Comparison of ENCODE assay signal across 14 cellular contexts in genomic region chr2:217927601-217928323, GRCh38.
A peak's percentile ranks its signal among the peaks of the same experiment; 100 is the strongest.
DNase-seq lines count a peak whose midpoint lies in the region; ATAC-seq and TF ChIP-seq lines count a peak whose summit lies in the region.
"Had no signal": no experiment of that assay in that cellular context is flagged by ENCODE, and none has a peak within 500 bp of the region (broad histone marks: within the 10 kb centered on the region; RNA-seq: fewer than 3 reads in every experiment).

No MANE protein-coding gene starts in this region.

- H3K4me3 ChIP-seq in ACC112 (ENCODE audit: low read depth, low read length): no peak overlapping the region
- no peak overlapping the region for H3K4me3 ChIP-seq in liver (ENCODE audit: low read depth in 1 of 3, low read length in 3 of 3)
- no peak overlapping the region for H3K4me3 ChIP-seq in skeletal muscle satellite cell (ENCODE audit: low read length)
- H3K4me3 ChIP-seq: mucosa of descending colon had no signal

- H3K36me3 Mint-ChIP-seq in chondrocyte (ENCODE audit: low read depth): peaks cover 1% of the 10 kb centered on the region

- H3K4me3 Mint-ChIP-seq in chondrocyte (ENCODE audit: unreplicated experiment): no peak overlapping the region

- H3K9me3 ChIP-seq in liver (ENCODE audit: control insufficient read depth in 4 of 4, low read length in 3 of 4): no peaks in the 10 kb centered on the region
- H3K9me3 ChIP-seq in skeletal muscle satellite cell (replicated peaks; ENCODE audit: low read length): no peaks in the 10 kb centered on the region
- H3K9me3 ChIP-seq: mucosa of descending colon had no signal

- no peak overlapping the region for H2AFZ ChIP-seq in ACC112 (ENCODE audit: low read length, unreplicated experiment)

- H3K9ac ChIP-seq in liver (ENCODE audit: low read depth in 1 of 2, low read length in 2 of 2): peak overlapping the region in 1 of 2 donors; percentile 5
- H3K9ac ChIP-seq in skeletal muscle satellite cell (ENCODE audit: low read depth, low read length): peak overlapping the region; percentile 54

- peaks cover 52% of the 10 kb centered on the region for H3K4me1 ChIP-seq in ACC112 (ENCODE audit: control insufficient read depth, insufficient read depth, low read length, unreplicated experiment)
- H3K4me1 ChIP-seq in liver (ENCODE audit: control insufficient read depth in 4 of 4, insufficient read depth in 4 of 4, low read length in 3 of 4): peaks cover 33 to 90% (median 64%) of the 10 kb centered on the region in 4 donors
- peaks cover 62% of the 10 kb centered on the region for H3K4me1 ChIP-seq in skeletal muscle satellite cell (ENCODE audit: control insufficient read depth, insufficient read depth, low read length)

- H3K27me3 ChIP-seq in ACC112 (ENCODE audit: insufficient read depth, low read length) (no peaks in the 10 kb centered on the region), liver (ENCODE audit: control insufficient read depth in 4 of 4, insufficient read depth in 4 of 4, low read length in 3 of 4) (no peaks in the 10 kb centered on the region), skeletal muscle satellite cell (ENCODE audit: control insufficient read depth, insufficient read depth, low read length) (no peaks in the 10 kb centered on the region)

- H3K9me3 Mint-ChIP-seq in chondrocyte (ENCODE audit: low read depth): no peaks in the 10 kb centered on the region

- H3K36me3 ChIP-seq in ACC112 (ENCODE audit: insufficient read depth, low read length): no peaks in the 10 kb centered on the region
- H3K36me3 ChIP-seq in liver (ENCODE audit: control insufficient read depth in 4 of 4, insufficient read depth in 3 of 4, low read depth in 1 of 4, low read length in 3 of 4): peaks cover 0 to 4% (median 0%) of the 10 kb centered on the region in 4 donors
- H3K36me3 ChIP-seq in skeletal muscle satellite cell (ENCODE audit: insufficient read depth, low read length): peaks cover 7% of the 10 kb centered on the region

- no peaks in the 10 kb centered on the region for H3K27me3 Mint-ChIP-seq in chondrocyte (ENCODE audit: low read depth)

- no peak overlapping the region for H3K4me2 ChIP-seq in skeletal muscle satellite cell (ENCODE audit: low read length)

- peaks cover 97% of the 10 kb centered on the region for H3K79me2 ChIP-seq in ACC112 (ENCODE audit: control insufficient read depth, insufficient read depth, low read length, unreplicated experiment)

- peaks cover 98% of the 10 kb centered on the region for H3K4me1 Mint-ChIP-seq in chondrocyte (ENCODE audit: low read depth)

- ATAC-seq in HG02981 (IDR thresholded peaks at IDR 0.05; ENCODE audit: unreplicated experiment) (no peak), GM21390 (IDR thresholded peaks at IDR 0.05; ENCODE audit: unreplicated experiment) (no peak)

- 64% methylated on average over 2 of the region's 2 CpGs for WGBS in liver

- peak overlapping the region; percentile 94 for H3K27ac Mint-ChIP-seq in chondrocyte (ENCODE audit: unreplicated experiment)

- DNase-seq in chondrocyte (ENCODE audit: low spot score): no peak
- DNase-seq in NOMO-1 treated with dmso at 0.1 percent for 144 hours (lab: John Stamatoyannopoulos, UW; ENCODE audit: unreplicated experiment): no peak
- DNase-seq in stimulated activated naive CD4-positive, alpha-beta T cell treated with Interleukin-2 at 50 U/mL for 16 hours (lab: John Stamatoyannopoulos, UW): no peak
- DNase-seq: activated CD8-positive, alpha-beta memory T cell treated with anti-CD3 and anti-CD28 coated beads, Interleukin-2, amount 50 U/mL, for 48 hours; effector CD8-positive, alpha-beta T cell; head of caudate nucleus; NK-92 treated with Interleukin-12 subunit alpha and Interleukin-12 subunit beta, amount 100 ng/mL, for 24 hours had no signal

- TF ChIP-seq CTCF in chondrocyte (IDR thresholded peaks at IDR 0.05): no peak
- TF ChIP-seq CTCF in liver (IDR thresholded peaks at IDR 0.05; ENCODE audit: low read depth, low read length, missing input control): no peak

- no peak for TF ChIP-seq RAD21 in liver (IDR thresholded peaks at IDR 0.05)

- H3K27ac ChIP-seq in ACC112 (ENCODE audit: low read depth, low read length) (peak overlapping the region; percentile 74), liver (ENCODE audit: low read depth in 1 of 2, low read length in 2 of 2) (peak overlapping the region; percentile 95 to 99)
- H3K27ac ChIP-seq: HL-60 had no signal

TF ChIP-seq in liver, 16 proteins besides CTCF, POLR2A, EP300 and RAD21:
- no peak for TF ChIP-seq TAF1 (conservative IDR thresholded peaks at IDR 0.05)
- no peak for TF ChIP-seq REST (IDR thresholded peaks at IDR 0.05)
- TF ChIP-seq ATF3 (IDR thresholded peaks at IDR 0.05): no peak
- TF ChIP-seq JUND (IDR thresholded peaks at IDR 0.05): no peak
- no peak for TF ChIP-seq FOXA2 (IDR thresholded peaks at IDR 0.05)
- no peak for TF ChIP-seq ZBTB33 (IDR thresholded peaks at IDR 0.05)
- TF ChIP-seq GABPA (IDR thresholded peaks at IDR 0.05 in 1 of 2, conservative IDR thresholded peaks at IDR 0.05 in 1 of 2): no peak
- no peak for TF ChIP-seq HNF4A (conservative IDR thresholded peaks at IDR 0.05)
- no peak for TF ChIP-seq FOXA1 (IDR thresholded peaks at IDR 0.05)
- TF ChIP-seq, protein P1, sequence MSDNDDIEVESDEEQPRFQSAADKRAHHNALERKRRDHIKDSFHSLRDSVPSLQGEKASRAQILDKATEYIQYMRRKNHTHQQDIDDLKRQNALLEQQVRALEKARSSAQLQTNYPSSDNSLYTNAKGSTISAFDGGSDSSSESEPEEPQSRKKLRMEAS (IDR thresholded peaks at IDR 0.05): no peak
- TF ChIP-seq NR2F2 (IDR thresholded peaks at IDR 0.05): no peak
- TF ChIP-seq SP1 (IDR thresholded peaks at IDR 0.05): no peak
- TF ChIP-seq EGR1 (IDR thresholded peaks at IDR 0.05; ENCODE audit: low read depth in 2 of 2): no peak
TF ChIP-seq in liver: peak in this region for 0.
